In genomic region chr18:35463837-35464236, GRCh38 we compare ENCODE assay signal across 20 cellular contexts.
"Had no signal": no experiment of that assay in that cellular context is flagged by ENCODE, and none has a peak within 500 bp of the region (broad histone marks: within the 10 kb centered on the region; RNA-seq: fewer than 3 reads in every experiment).

No MANE protein-coding gene starts in this region.

- ATAC-seq: activated CD8-positive, alpha-beta T cell treated with anti-CD3 and anti-CD28 coated beads, Interleukin-2, amount 10 ng/mL, durations not matched to agents 7 days and 5 days; activated naive CD8-positive, alpha-beta T cell treated with anti-CD3 and anti-CD28 coated beads, Interleukin-2, amount 50 U/mL, for 24 hours; mucosa of descending colon had no signal

- H3K36me3 ChIP-seq: cardiac muscle cell had no signal

- H3K4me3 ChIP-seq: cardiac muscle cell, mucosa of descending colon, tibial artery had no signal

- H3K9me3 ChIP-seq: mucosa of descending colon, tibial artery had no signal

- H3K4me1 ChIP-seq: parathyroid adenoma had no signal

- H3K9me3 Mint-ChIP-seq: activated naive CD8-positive, alpha-beta T cell treated with anti-CD3 and anti-CD28 coated beads, Interleukin-2, amount 50 U/mL, for 24 hours; activated T-helper 1 cell treated with anti-CD3 and anti-CD28 coated beads, Interleukin-12 subunit alpha, Interleukin-12 subunit beta, Interleukin-2, Interleukin-4 antibody, amounts not matched to agents 30 ng/mL and 10 ng/mL and 1 ng/mL, durations not matched to agents 14 hours and 24 hours and 36 hours; naive B cell had no signal

- H3K27me3 ChIP-seq: cardiac muscle cell, foreskin keratinocyte, tibial artery had no signal

- H3K27me3 Mint-ChIP-seq: activated naive CD8-positive, alpha-beta T cell treated with anti-CD3 and anti-CD28 coated beads, Interleukin-2, amount 50 U/mL, for 24 hours; naive B cell had no signal

- H3K27ac Mint-ChIP-seq: activated CD8-positive, alpha-beta T cell treated with anti-CD3 and anti-CD28 coated beads, Interleukin-2, amount 10 ng/mL, durations not matched to agents 7 days and 5 days; activated naive CD8-positive, alpha-beta T cell treated with anti-CD3 and anti-CD28 coated beads, Interleukin-2, amount 50 U/mL, for 24 hours; activated T-helper 1 cell treated with anti-CD3 and anti-CD28 coated beads, Interleukin-12 subunit alpha, Interleukin-12 subunit beta, Interleukin-2, Interleukin-4 antibody, amounts not matched to agents 30 ng/mL and 10 ng/mL and 1 ng/mL, durations not matched to agents 14 hours and 24 hours and 36 hours; naive B cell had no signal

- H3K27ac ChIP-seq: cardiac muscle cell, foreskin keratinocyte, parathyroid adenoma had no signal

- H3K4me3 Mint-ChIP-seq: activated CD8-positive, alpha-beta T cell treated with anti-CD3 and anti-CD28 coated beads, Interleukin-2, amount 10 ng/mL, durations not matched to agents 7 days and 5 days; activated naive CD8-positive, alpha-beta T cell treated with anti-CD3 and anti-CD28 coated beads, Interleukin-2, amount 50 U/mL, for 24 hours; activated T-helper 1 cell treated with anti-CD3 and anti-CD28 coated beads, Interleukin-12 subunit alpha, Interleukin-12 subunit beta, Interleukin-2, Interleukin-4 antibody, amounts not matched to agents 30 ng/mL and 10 ng/mL and 1 ng/mL, durations not matched to agents 14 hours and 24 hours and 36 hours; naive B cell had no signal

- DNase-seq: activated CD4-positive, alpha-beta T cell treated with anti-CD3 and anti-CD28 coated beads for 1 hour; activated CD4-positive, alpha-beta T cell treated with anti-CD3 and anti-CD28 coated beads, Interleukin-2, amount 50 U/mL, for 1 hour; activated CD8-positive, alpha-beta T cell treated with anti-CD3 and anti-CD28 coated beads, Interleukin-2, amount 10 ng/mL, durations not matched to agents 7 days and 5 days; activated gamma-delta T cell; activated naive CD4-positive, alpha-beta T cell treated with anti-CD3 and anti-CD28 coated beads, Interleukin-2, amount 50 U/mL, for 16 hours; activated naive CD8-positive, alpha-beta T cell treated with anti-CD3 and anti-CD28 coated beads, Interleukin-2, amount 50 U/mL, for 24 hours; cortex of kidney; foreskin keratinocyte; hippocampal formation; mesendoderm; mucosa of descending colon; naive B cell; nucleus accumbens; stimulated activated CD4-positive, alpha-beta T cell treated with anti-CD3 and anti-CD28 coated beads, Interleukin-4, amount 100 ng/mL, for 1 hour; stimulated activated naive CD4-positive, alpha-beta T cell treated with Interleukin-2 at 50 U/mL for 16 hours; substantia nigra; tibial artery had no signal
